In genomic region chrX:96407043-96407442, GRCh38 we compare ENCODE assay signal across 8 cellular contexts.
DNase-seq lines count a peak whose midpoint lies in the region; ATAC-seq and TF ChIP-seq lines count a peak whose summit lies in the region.
"Had no signal": no experiment of that assay in that cellular context is flagged by ENCODE, and none has a peak within 500 bp of the region (broad histone marks: within the 10 kb centered on the region; RNA-seq: fewer than 3 reads in every experiment).

No MANE protein-coding gene starts in this region.

- H2BK5ac ChIP-seq in H9 (ENCODE audit: insufficient read length, low read length), result no peak overlapping the region

- H3K27ac Mint-ChIP-seq in H9, result peak overlapping the region in 2 of 3 experiments; percentile 36 to 58; a peak in 2 of 7 replicates

- TF ChIP-seq CTCF in H9 (conservative IDR thresholded peaks at IDR 0.05), result no peak
- no peak for TF ChIP-seq CTCF in thyroid gland (IDR thresholded peaks at IDR 0.05)

- H3K4me1 ChIP-seq in H9 (ENCODE audit: insufficient read depth, low read length) (peaks cover 7% of the 10 kb centered on the region), thyroid gland (no peaks in the 10 kb centered on the region)

- no peaks in the 10 kb centered on the region for H3K23me2 ChIP-seq in H9 (ENCODE audit: insufficient read length, low read depth, low read length, poor library complexity, severe bottlenecking)

- H3K36me3 Mint-ChIP-seq in H9 (ENCODE audit: insufficient read depth in 1 of 3, low read depth in 3 of 3), result no peaks in the 10 kb centered on the region; a peak in 2 of 7 replicates

- H3K27me3 ChIP-seq in H9 (ENCODE audit: insufficient read depth, low read length), result no peaks in the 10 kb centered on the region
- no peaks in the 10 kb centered on the region for H3K27me3 ChIP-seq in thyroid gland

- peaks cover 0 to 1% of the 10 kb centered on the region in 2 experiments; a peak in 2 of 5 replicates for H3K9me3 Mint-ChIP-seq in H9

- no peaks in the 10 kb centered on the region for H3K27me3 Mint-ChIP-seq in H9 (ENCODE audit: low read depth)

- no peak overlapping the region for H3K27ac ChIP-seq in H9 (ENCODE audit: insufficient read length, low read depth, low read length)
- no peak overlapping the region for H3K27ac ChIP-seq in thyroid gland

- H4K91ac ChIP-seq in H9 (ENCODE audit: insufficient read length, low read depth, low read length), result no peak overlapping the region

- intact Hi-C loops in left colon (cut with DNase I, micrococcal nuclease) (no loop called here), thyroid gland (cut with DNase I) (no loop called here), head of caudate nucleus (cut with DNase I) (no loop called here)

- no peak overlapping the region for H3K4me3 Mint-ChIP-seq in H9

- H2BK120ac ChIP-seq in H9 (ENCODE audit: low read depth, low read length, poor library complexity, severe bottlenecking), result no peak overlapping the region

- ATAC-seq in left colon (peak; percentile 92), GM21576 (IDR thresholded peaks at IDR 0.05; ENCODE audit: unreplicated experiment) (no peak)

- no peak overlapping the region for H3K56ac ChIP-seq in H9 (ENCODE audit: insufficient read length, low read depth, low read length)

- no peak overlapping the region for H2AK5ac ChIP-seq in H9 (ENCODE audit: insufficient read length, low read length)

- H3K36me3 ChIP-seq in thyroid gland, result no peaks in the 10 kb centered on the region

- no peak overlapping the region for H4K5ac ChIP-seq in H9 (ENCODE audit: insufficient read length, low read depth, low read length)

- H2AFZ ChIP-seq in H9 (ENCODE audit: low read length), result no peak overlapping the region

- TF ChIP-seq POLR2A in thyroid gland (IDR thresholded peaks at IDR 0.05), result no peak

- DNase-seq in H9 (no peak), amniotic epithelial cell (ENCODE audit: low read depth) (peak; percentile 56), left colon (peak; percentile 40 to 48), thyroid gland (peak; percentile 47 to 49), head of caudate nucleus (no peak)
- DNase-seq in activated CD4-positive, CD25-positive, alpha-beta regulatory T cell (lab: John Stamatoyannopoulos, UW), result no peak
- DNase-seq: glutamatergic neuron had no signal

- H3K9me3 ChIP-seq in H9 (ENCODE audit: control insufficient read depth, low read depth, low read length) (no peaks in the 10 kb centered on the region), thyroid gland (no peaks in the 10 kb centered on the region)

- no peak overlapping the region for H3K18ac ChIP-seq in H9 (ENCODE audit: insufficient read length, low read depth, low read length)

- H3K14ac ChIP-seq in H9 (ENCODE audit: insufficient read depth, low read length), result no peak overlapping the region

- no CpG with 5 or more reads among the region's 3 CpGs for WGBS in H9 (ENCODE audit: extremely low coverage, insufficient read length, low lambda C conversion rate)
- WGBS in thyroid gland, 2 donors, result 6 to 21% methylated on average over 3 of the region's 3 CpGs

- no peak overlapping the region for H3K4me3 ChIP-seq in thyroid gland (replicated peaks in 1 of 3)

- H3T11ph ChIP-seq in H9 (ENCODE audit: low read length), result no peak overlapping the region

- peaks cover 37 to 38% of the 10 kb centered on the region in 2 experiments for H3K4me1 Mint-ChIP-seq in H9

- no peak overlapping the region for H2BK20ac ChIP-seq in H9 (ENCODE audit: low read depth, low read length, poor library complexity, severe bottlenecking)

- H2BK15ac ChIP-seq in H9 (ENCODE audit: low read depth, low read length), result no peak overlapping the region

- H2BK12ac ChIP-seq in H9 (ENCODE audit: insufficient read length, low read depth, low read length), result no peak overlapping the region

- no peak overlapping the region for H4K8ac ChIP-seq in H9 (replicated peaks; ENCODE audit: insufficient read length, low read depth, low read length)

- H3K23ac ChIP-seq in H9 (ENCODE audit: insufficient read length, low read depth, low read length), result no peak overlapping the region

- H3K79me2 ChIP-seq in H9 (ENCODE audit: insufficient read depth, low read length), result no peaks in the 10 kb centered on the region

- H3K9ac ChIP-seq in H9 (ENCODE audit: extremely low read depth, insufficient read length, low read length), result no peak overlapping the region

- no peak overlapping the region for H3K4ac ChIP-seq in H9 (ENCODE audit: low read depth, low read length)

- no peaks in the 10 kb centered on the region for H3K79me1 ChIP-seq in H9 (ENCODE audit: insufficient read depth, low read depth, low read length, poor library complexity, severe bottlenecking)

- no peaks in the 10 kb centered on the region for H4K20me1 ChIP-seq in H9 (ENCODE audit: control insufficient read depth, insufficient read depth, insufficient read length)

- no peak overlapping the region for H3K4me2 ChIP-seq in H9 (ENCODE audit: insufficient read depth, insufficient read length, low read length)

Comparison
In these comparisons a context has a peak if more than half of its experiments do, and no peak if none do; other contexts are left out.
1. DNase-seq: peak in amniotic epithelial cell (single experiment), left colon (2 of 2) and thyroid gland (2 of 2); none in H9 (single experiment), activated CD4-positive, CD25-positive, alpha-beta regulatory T cell (0 of 4) and head of caudate nucleus (0 of 42).